12 cellular contexts compared by ENCODE assay signal in genomic region chr13:29427937-29428309, GRCh38.
DNase-seq lines count a peak whose midpoint lies in the region; ATAC-seq and TF ChIP-seq lines count a peak whose summit lies in the region.
"Had no signal": no experiment of that assay in that cellular context is flagged by ENCODE, and none has a peak within 500 bp of the region (broad histone marks: within the 10 kb centered on the region; RNA-seq: fewer than 3 reads in every experiment).

No MANE protein-coding gene starts in this region.

- peak overlapping the region; percentile 72 for H3K4me2 ChIP-seq in osteoblast (ENCODE audit: insufficient read depth, low read length)

- no peak for ATAC-seq in GM21447 (IDR thresholded peaks at IDR 0.05; ENCODE audit: unreplicated experiment)
- ATAC-seq: activated CD8-positive, alpha-beta memory T cell treated with anti-CD3 and anti-CD28 coated beads, Interleukin-2, amount 10 ng/mL, durations not matched to agents 7 days and 5 days; T-helper 17 cell had no signal

- CTCF ChIA-PET in A673 (lab: Charles Lee) = no interaction called here

- H3K79me2 ChIP-seq in osteoblast (ENCODE audit: insufficient read depth, low read length) = no peaks in the 10 kb centered on the region

- no peaks in the 10 kb centered on the region for H4K20me1 ChIP-seq in osteoblast (ENCODE audit: insufficient read depth, low read length)

- BruUV-seq in A673 (replicated peaks; lab: Mats Ljungman, UMichigan) = no TSS peak

- peaks cover 0 to 4% (median 0%) of the 10 kb centered on the region in 3 donors for H3K36me3 Mint-ChIP-seq in immature natural killer cell
- H3K36me3 Mint-ChIP-seq: activated CD8-positive, alpha-beta memory T cell treated with anti-CD3 and anti-CD28 coated beads, Interleukin-2, amount 10 ng/mL, durations not matched to agents 7 days and 5 days had no signal

- H3K4me3 ChIP-seq in A673 (ENCODE audit: low read depth, low read length, poor library complexity, severe bottlenecking) (peak overlapping the region; percentile 29), MG63 (peak overlapping the region; percentile 17), fibroblast of villous mesenchyme (ENCODE audit: low read depth, low read length) (peak overlapping the region; percentile 29), osteoblast (ENCODE audit: insufficient read depth, low read length) (peak overlapping the region; percentile 59)

- no peaks in the 10 kb centered on the region for H3K4me1 Mint-ChIP-seq in immature natural killer cell

- H3K9me3 Mint-ChIP-seq in immature natural killer cell = peaks cover 0 to 6% (median 0%) of the 10 kb centered on the region in 6 donors

- no peak overlapping the region for H3K27ac ChIP-seq in A673 (ENCODE audit: low read depth, low read length, poor library complexity, severe bottlenecking)
- H3K27ac ChIP-seq in osteoblast (ENCODE audit: low read depth, low read length) = no peak overlapping the region
- H3K27ac ChIP-seq: HL-60 had no signal

- no peak overlapping the region for H3K27ac Mint-ChIP-seq in immature natural killer cell
- H3K27ac Mint-ChIP-seq: activated CD8-positive, alpha-beta memory T cell treated with anti-CD3 and anti-CD28 coated beads, Interleukin-2, amount 10 ng/mL, durations not matched to agents 7 days and 5 days; T-helper 17 cell had no signal

- POLR2A ChIA-PET in A673 (lab: Charles Lee; ENCODE audit: low non-redundant PET) = no interaction called here

- H3K4me1 ChIP-seq in A673 (ENCODE audit: insufficient read depth, low read length, poor library complexity, severe bottlenecking) = peaks cover 13% of the 10 kb centered on the region
- H3K4me1 ChIP-seq in osteoblast (ENCODE audit: insufficient read depth, low read length) = peaks cover 6% of the 10 kb centered on the region

- DNase-seq in A673 (ENCODE audit: low spot score) (no peak), MG63 (no peak), fibroblast of villous mesenchyme (ENCODE audit: low read depth) (no peak), osteoblast (ENCODE audit: insufficient read length, low spot score, missing footprints) (no peak), immature natural killer cell (no peak), SW 1271 (lab: John Stamatoyannopoulos, UW) (no peak)
- DNase-seq in stimulated activated CD8-positive, alpha-beta memory T cell treated with anti-CD3 and anti-CD28 coated beads, Interleukin-4, amount 100 ng/mL, for 48 hours = no peak
- DNase-seq: activated CD8-positive, alpha-beta memory T cell treated with anti-CD3 and anti-CD28 coated beads, Interleukin-2, amount 10 ng/mL, durations not matched to agents 7 days and 5 days; NCI-H1092 treated with DMSO at 0.1 percent for 48 hours; T-helper 17 cell had no signal

- peaks cover 6 to 19% (median 10%) of the 10 kb centered on the region in 3 donors for H3K27me3 Mint-ChIP-seq in immature natural killer cell (ENCODE audit: low read depth in 3 of 3)

- no peak for TF ChIP-seq CTCF in A673 (conservative IDR thresholded peaks at IDR 0.05; ENCODE audit: low read depth, low read length)
- TF ChIP-seq CTCF in fibroblast of villous mesenchyme (IDR thresholded peaks at IDR 0.05; ENCODE audit: insufficient read depth, low read depth, low read length) = no peak
- TF ChIP-seq CTCF in osteoblast (IDR thresholded peaks at IDR 0.05; ENCODE audit: extremely low read depth, low read depth, low read length) = no peak

- H3K9me3 ChIP-seq in A673 (ENCODE audit: low read depth, low read length, poor library complexity, severe bottlenecking) (no peaks in the 10 kb centered on the region), MG63 (no peaks in the 10 kb centered on the region), osteoblast (ENCODE audit: low read depth, low read length) (no peaks in the 10 kb centered on the region)

- no peak overlapping the region for H3K4me3 Mint-ChIP-seq in immature natural killer cell
- H3K4me3 Mint-ChIP-seq: activated CD8-positive, alpha-beta memory T cell treated with anti-CD3 and anti-CD28 coated beads, Interleukin-2, amount 10 ng/mL, durations not matched to agents 7 days and 5 days had no signal

- H3K36me3 ChIP-seq in A673 (ENCODE audit: insufficient read depth, low read length, poor library complexity, severe bottlenecking) = no peaks in the 10 kb centered on the region
- no peaks in the 10 kb centered on the region for H3K36me3 ChIP-seq in MG63
- no peaks in the 10 kb centered on the region for H3K36me3 ChIP-seq in osteoblast (ENCODE audit: insufficient read depth, low read length)

- intact Hi-C loops in A673 (cut with micrococcal nuclease; ENCODE audit: unreplicated experiment) = no loop called here

- peaks cover 60% of the 10 kb centered on the region for H3K27me3 ChIP-seq in A673 (replicated peaks; ENCODE audit: insufficient read depth, low read depth, low read length, poor library complexity)
- H3K27me3 ChIP-seq in MG63 = peaks cover 40% of the 10 kb centered on the region
- H3K27me3 ChIP-seq in osteoblast (ENCODE audit: insufficient read depth, low read length) = peaks cover 59% of the 10 kb centered on the region

- H2AFZ ChIP-seq in osteoblast (ENCODE audit: low read length) = peak overlapping the region; percentile 20
